ENCODE assay signal across 28 cellular contexts in genomic region chr10:34467902-34468301, GRCh38.
"Had no signal": no experiment of that assay in that cellular context is flagged by ENCODE, and none has a peak within 500 bp of the region (broad histone marks: within the 10 kb centered on the region; RNA-seq: fewer than 3 reads in every experiment).

No MANE protein-coding gene starts in this region.

- H3K79me2 ChIP-seq: parathyroid adenoma had no signal

- H3K4me2 ChIP-seq: neural progenitor cell had no signal

- H3K36me3 ChIP-seq: neural progenitor cell, ovary, right lobe of liver, thoracic aorta, thyroid gland, tibial nerve, upper lobe of right lung, uterus had no signal

- H3K9me3 Mint-ChIP-seq: naive thymus-derived CD8-positive, alpha-beta T cell; natural killer cell treated with Interleukin-12 subunit alpha and Interleukin-12 subunit beta and Interleukin-15 and Interleukin-18, amount 100 ng/mL, for 72 hours; neural progenitor cell; stimulated activated effector memory CD8-positive, alpha-beta T cell treated with anti-CD3 and anti-CD28 coated beads, Interleukin-12 subunit alpha, Interleukin-12 subunit beta, amount 100 ng/mL, for 72 hours; stimulated activated naive B cell treated with anti-CD40 and anti-IgM and Interleukin-4, amounts not matched to agents 10 μg/mL and 1 μg/mL and 100 μg/mL, for 72 hours; stimulated activated naive CD8-positive, alpha-beta T cell treated with anti-CD3 and anti-CD28 coated beads, Interleukin-15, Interleukin-2, amounts not matched to agents 100 ng/mL and 50 ng/mL, for 24 hours; type B pancreatic cell had no signal

- FAIRE-seq: small intestine had no signal

- H3K4me3 Mint-ChIP-seq: naive thymus-derived CD8-positive, alpha-beta T cell; natural killer cell treated with Interleukin-12 subunit alpha and Interleukin-12 subunit beta and Interleukin-15 and Interleukin-18, amount 100 ng/mL, for 72 hours; neural progenitor cell; stimulated activated effector memory CD8-positive, alpha-beta T cell treated with anti-CD3 and anti-CD28 coated beads, Interleukin-12 subunit alpha, Interleukin-12 subunit beta, amount 100 ng/mL, for 72 hours; stimulated activated naive B cell treated with anti-CD40 and anti-IgM and Interleukin-4, amounts not matched to agents 10 μg/mL and 1 μg/mL and 100 μg/mL, for 72 hours; stimulated activated naive CD8-positive, alpha-beta T cell treated with anti-CD3 and anti-CD28 coated beads, Interleukin-15, Interleukin-2, amounts not matched to agents 100 ng/mL and 50 ng/mL, for 24 hours; type B pancreatic cell had no signal

- H3K27ac Mint-ChIP-seq: naive thymus-derived CD8-positive, alpha-beta T cell; natural killer cell treated with Interleukin-12 subunit alpha and Interleukin-12 subunit beta and Interleukin-15 and Interleukin-18, amount 100 ng/mL, for 72 hours; neural progenitor cell; progenitor cell of endocrine pancreas; stimulated activated effector memory CD8-positive, alpha-beta T cell treated with anti-CD3 and anti-CD28 coated beads, Interleukin-12 subunit alpha, Interleukin-12 subunit beta, amount 100 ng/mL, for 72 hours; stimulated activated naive B cell treated with anti-CD40 and anti-IgM and Interleukin-4, amounts not matched to agents 10 μg/mL and 1 μg/mL and 100 μg/mL, for 72 hours; stimulated activated naive CD8-positive, alpha-beta T cell treated with anti-CD3 and anti-CD28 coated beads, Interleukin-15, Interleukin-2, amounts not matched to agents 100 ng/mL and 50 ng/mL, for 24 hours; type B pancreatic cell had no signal

- H3K4me1 ChIP-seq: parathyroid adenoma, psoas muscle, thyroid gland, tibial nerve, upper lobe of right lung, uterus had no signal

- H3K27ac ChIP-seq: neural progenitor cell, ovary, parathyroid adenoma, psoas muscle, right lobe of liver, sigmoid colon, stomach, thoracic aorta, thyroid gland, tibial nerve, upper lobe of right lung, uterus had no signal

- DNase-seq: naive thymus-derived CD8-positive, alpha-beta T cell; occipital lobe; ovary; posterior cingulate gyrus; psoas muscle; right cardiac atrium; right lobe of liver; sigmoid colon; small intestine; stimulated activated CD4-positive, alpha-beta T cell treated with anti-CD3 and anti-CD28 coated beads, Interleukin-15, amount 100 ng/mL, for 24 hours; stimulated activated CD4-positive, alpha-beta T cell treated with anti-CD3 and anti-CD28 coated beads, Interleukin-2, amount 100 ng/mL, for 24 hours; stimulated activated CD4-positive, alpha-beta T cell treated with anti-CD3 and anti-CD28 coated beads, Interleukin-2, amount 100 ng/mL, for 48 hours; stimulated activated CD4-positive, alpha-beta T cell treated with anti-CD3 and anti-CD28 coated beads, Interleukin-4, amount 100 ng/mL, for 24 hours; stimulated activated naive B cell treated with anti-CD40 and anti-IgM and Interleukin-4, amounts not matched to agents 10 μg/mL and 1 μg/mL and 100 μg/mL, for 72 hours; stimulated activated naive CD4-positive, alpha-beta T cell treated with Interleukin-2 at 50 U/mL for 16 hours; stomach; thyroid gland; upper lobe of right lung; uterus had no signal

- ATAC-seq: naive thymus-derived CD8-positive, alpha-beta T cell; natural killer cell treated with Interleukin-12 subunit alpha and Interleukin-12 subunit beta and Interleukin-15 and Interleukin-18, amount 100 ng/mL, for 72 hours; psoas muscle; right cardiac atrium; right lobe of liver; stimulated activated effector memory CD8-positive, alpha-beta T cell treated with anti-CD3 and anti-CD28 coated beads, Interleukin-12 subunit alpha, Interleukin-12 subunit beta, amount 100 ng/mL, for 72 hours; stimulated activated naive B cell treated with anti-CD40 and anti-IgM and Interleukin-4, amounts not matched to agents 10 μg/mL and 1 μg/mL and 100 μg/mL, for 72 hours; upper lobe of right lung had no signal

- H3K9me3 ChIP-seq: ovary, psoas muscle, right lobe of liver, sigmoid colon, stomach, thoracic aorta, thyroid gland, tibial nerve, upper lobe of right lung, uterus had no signal

- H3K27me3 ChIP-seq: neural progenitor cell, ovary, right lobe of liver, sigmoid colon, stomach, thyroid gland, tibial nerve, upper lobe of right lung, uterus had no signal

- H2AFZ ChIP-seq: neural progenitor cell, parathyroid adenoma had no signal

- H3K27me3 Mint-ChIP-seq: naive thymus-derived CD8-positive, alpha-beta T cell; progenitor cell of endocrine pancreas; stimulated activated naive B cell treated with anti-CD40 and anti-IgM and Interleukin-4, amounts not matched to agents 10 μg/mL and 1 μg/mL and 100 μg/mL, for 72 hours; stimulated activated naive CD8-positive, alpha-beta T cell treated with anti-CD3 and anti-CD28 coated beads, Interleukin-15, Interleukin-2, amounts not matched to agents 100 ng/mL and 50 ng/mL, for 24 hours; type B pancreatic cell had no signal

- H3K9ac ChIP-seq: neural progenitor cell, parathyroid adenoma had no signal

- H3K4me3 ChIP-seq: neural progenitor cell, ovary, psoas muscle, right lobe of liver, sigmoid colon, stomach, thoracic aorta, thyroid gland, tibial nerve, upper lobe of right lung, uterus had no signal

- H3K4me1 Mint-ChIP-seq: naive thymus-derived CD8-positive, alpha-beta T cell; stimulated activated effector memory CD8-positive, alpha-beta T cell treated with anti-CD3 and anti-CD28 coated beads, Interleukin-12 subunit alpha, Interleukin-12 subunit beta, amount 100 ng/mL, for 72 hours; stimulated activated naive B cell treated with anti-CD40 and anti-IgM and Interleukin-4, amounts not matched to agents 10 μg/mL and 1 μg/mL and 100 μg/mL, for 72 hours had no signal

- H3K36me3 Mint-ChIP-seq: naive thymus-derived CD8-positive, alpha-beta T cell; natural killer cell treated with Interleukin-12 subunit alpha and Interleukin-12 subunit beta and Interleukin-15 and Interleukin-18, amount 100 ng/mL, for 72 hours; stimulated activated effector memory CD8-positive, alpha-beta T cell treated with anti-CD3 and anti-CD28 coated beads, Interleukin-12 subunit alpha, Interleukin-12 subunit beta, amount 100 ng/mL, for 72 hours; stimulated activated naive B cell treated with anti-CD40 and anti-IgM and Interleukin-4, amounts not matched to agents 10 μg/mL and 1 μg/mL and 100 μg/mL, for 72 hours had no signal
